In the genomic region with DNA sequence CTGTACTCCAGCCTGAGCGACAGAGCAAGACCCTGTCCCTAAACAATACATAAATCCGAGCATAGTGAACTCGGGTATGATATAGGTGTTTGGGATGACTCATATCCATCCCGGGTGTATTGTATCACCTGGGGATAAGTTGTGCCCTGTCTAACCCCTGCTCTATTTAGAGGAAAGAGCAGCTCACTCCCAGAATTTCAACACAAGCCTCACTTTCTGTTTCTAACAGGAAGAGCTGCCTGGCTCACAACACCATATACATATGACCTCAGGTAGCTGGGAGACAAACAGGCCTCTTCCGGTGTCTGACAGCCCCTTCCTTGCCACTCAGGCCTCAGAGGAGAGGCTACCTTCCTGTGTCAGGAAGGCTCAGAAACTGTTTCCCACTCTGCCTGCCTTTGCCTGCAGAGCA, we compare ENCODE assay signal across 8 cellular contexts. TPM values are rescaled to one million over a fixed set of nuclear protein-coding genes. Genes with fewer than 3 reads are reported as not detected.
DNase-seq lines count a peak whose midpoint lies in the region; ATAC-seq and TF ChIP-seq lines count a peak whose summit lies in the region.

No MANE protein-coding gene starts in this region.

- H3K36me3 ChIP-seq in heart right ventricle (peaks cover 0 to 11% (median 0%) of the 10 kb centered on the region in 9 donors), MM.1S (replicated peaks; ENCODE audit: insufficient read depth, low read length) (no peaks in the 10 kb centered on the region), mesenchymal stem cell (ENCODE audit: control insufficient read depth in 1 of 2, insufficient read depth in 2 of 2, low read depth in 1 of 2, low read length in 2 of 2) (peaks cover 10 to 16% of the 10 kb centered on the region in 2 experiments)

- H3K4me2 ChIP-seq in MM.1S (ENCODE audit: low read depth, low read length) (peak overlapping the region; percentile 78), mesenchymal stem cell (ENCODE audit: low read length, poor library complexity, severe bottlenecking) (no peak overlapping the region)

- no peaks in the 10 kb centered on the region for H3K9me2 ChIP-seq in MM.1S (replicated peaks; ENCODE audit: insufficient read depth, low read length)

- H3K4me1 Mint-ChIP-seq in activated naive CD8-positive, alpha-beta T cell treated with anti-CD3 and anti-CD28 coated beads, Interleukin-2, amount 50 U/mL, for 24 hours, result peaks cover 20% of the 10 kb centered on the region

- H2BK5ac ChIP-seq in mesenchymal stem cell (ENCODE audit: low read depth, low read length, poor library complexity, severe bottlenecking), result no peak overlapping the region

- peak overlapping the region; percentile 81 for H2AK5ac ChIP-seq in mesenchymal stem cell (ENCODE audit: low read length, severe bottlenecking)

- H2BK15ac ChIP-seq in mesenchymal stem cell (ENCODE audit: low read depth, poor library complexity, severe bottlenecking), result peak overlapping the region; percentile 6

- H3K27me3 Mint-ChIP-seq in activated naive CD8-positive, alpha-beta T cell treated with anti-CD3 and anti-CD28 coated beads, Interleukin-2, amount 50 U/mL, for 24 hours, result no peaks in the 10 kb centered on the region

- H3K27ac Mint-ChIP-seq in activated naive CD8-positive, alpha-beta T cell treated with anti-CD3 and anti-CD28 coated beads, Interleukin-2, amount 50 U/mL, for 24 hours, result peak overlapping the region; percentile 78

- H3K9ac ChIP-seq in MM.1S (ENCODE audit: low read length) (peak overlapping the region; percentile 40), mesenchymal stem cell (ENCODE audit: low read length) (peak overlapping the region; percentile 68)

- H2BK12ac ChIP-seq in mesenchymal stem cell (ENCODE audit: low read length in 2 of 2), result no peak overlapping the region

- H3K36me3 Mint-ChIP-seq in activated naive CD8-positive, alpha-beta T cell treated with anti-CD3 and anti-CD28 coated beads, Interleukin-2, amount 50 U/mL, for 24 hours (ENCODE audit: low read depth), result peaks cover 9% of the 10 kb centered on the region

- TF ChIP-seq CTCF in heart right ventricle (IDR thresholded peaks at IDR 0.05) (no peak), MM.1S (IDR thresholded peaks at IDR 0.05; ENCODE audit: low read length) (no peak)

- no peaks in the 10 kb centered on the region for H4K20me1 ChIP-seq in MM.1S (ENCODE audit: insufficient read depth, low read length)

- peak overlapping the region; percentile 29 for H4K8ac ChIP-seq in mesenchymal stem cell (ENCODE audit: low read length)

- H3K27me3 ChIP-seq in heart right ventricle (no peaks in the 10 kb centered on the region), MM.1S (replicated peaks; ENCODE audit: insufficient read depth, low read length) (no peaks in the 10 kb centered on the region), mesenchymal stem cell (ENCODE audit: control insufficient read depth in 1 of 2, insufficient read depth in 1 of 2, low read length in 2 of 2) (no peaks in the 10 kb centered on the region)

- DNase-seq in heart right ventricle (peak in 1 of 2 donors; percentile 30), Right ventricle myocardium inferior (ENCODE audit: missing footprints) (no peak), MM.1S (peak; percentile 83), mesenchymal stem cell (peak; percentile 63), RKO (ENCODE audit: low spot score) (no peak)
- peak; percentile 34 for DNase-seq in activated naive CD8-positive, alpha-beta T cell treated with anti-CD3 and anti-CD28 coated beads, Interleukin-2, amount 50 U/mL, for 24 hours
- DNase-seq in effector CD8-positive, alpha-beta T cell (lab: John Stamatoyannopoulos, UW), result no peak

- H4K91ac ChIP-seq in mesenchymal stem cell (ENCODE audit: low read length), result peak overlapping the region; percentile 30

- 57% methylated on average over 5 of the region's 5 CpGs for WGBS in heart right ventricle, 2 donors
- 49% methylated on average over 2 of the region's 5 CpGs for WGBS in mesenchymal stem cell

- peak overlapping the region; percentile 40 for H2AFZ ChIP-seq in MM.1S (ENCODE audit: low read length)
- no peak overlapping the region for H2AFZ ChIP-seq in mesenchymal stem cell (ENCODE audit: low read depth, low read length)

- H3K4me1 ChIP-seq in heart right ventricle (peaks cover 0 to 44% (median 32%) of the 10 kb centered on the region in 9 donors), MM.1S (ENCODE audit: low read length) (peaks cover 13% of the 10 kb centered on the region), mesenchymal stem cell (ENCODE audit: control insufficient read depth, insufficient read depth, low read depth, low read length) (peaks cover 30% of the 10 kb centered on the region)

- no peak overlapping the region for H3K23ac ChIP-seq in mesenchymal stem cell (ENCODE audit: low read length in 2 of 2)

- H3K4me3 Mint-ChIP-seq in activated naive CD8-positive, alpha-beta T cell treated with anti-CD3 and anti-CD28 coated beads, Interleukin-2, amount 50 U/mL, for 24 hours, result no peak overlapping the region

- H3K79me1 ChIP-seq in mesenchymal stem cell (replicated peaks; ENCODE audit: low read length, poor library complexity, severe bottlenecking), result peaks cover 2% of the 10 kb centered on the region

- H2BK120ac ChIP-seq in mesenchymal stem cell (ENCODE audit: low read depth, low read length), result no peak overlapping the region

- H3K4ac ChIP-seq in mesenchymal stem cell (ENCODE audit: low read depth in 1 of 2, low read length in 2 of 2), result no peak overlapping the region

- no peak overlapping the region for H3K4me3 ChIP-seq in heart right ventricle
- peak overlapping the region; percentile 43; the same call in 1 of the 2 replicates for H3K4me3 ChIP-seq in MM.1S (ENCODE audit: low read length)
- peak overlapping the region in 1 of 2 experiments; percentile 21 for H3K4me3 ChIP-seq in mesenchymal stem cell (ENCODE audit: insufficient read depth in 1 of 2, low read depth in 1 of 2, low read length in 2 of 2)

- no peaks in the 10 kb centered on the region for H3K79me2 ChIP-seq in MM.1S (ENCODE audit: low read length)

- H3K27ac ChIP-seq in heart right ventricle, result peak overlapping the region in 9 of 10 donors; percentile 17 to 85 (median 54)
- peak overlapping the region; percentile 81 for H3K27ac ChIP-seq in MM.1S (ENCODE audit: low read length)
- peak overlapping the region; percentile 14 for H3K27ac ChIP-seq in mesenchymal stem cell (ENCODE audit: low read length, poor library complexity, severe bottlenecking)

- peak in 7 of 8 donors; percentile 21 to 72 (median 63) for ATAC-seq in heart right ventricle
- no peak for ATAC-seq in Right ventricle myocardium inferior
- ATAC-seq in activated naive CD8-positive, alpha-beta T cell treated with anti-CD3 and anti-CD28 coated beads, Interleukin-2, amount 50 U/mL, for 24 hours, result peak; percentile 85
- no peak for ATAC-seq in HG02884 (IDR thresholded peaks at IDR 0.05; ENCODE audit: unreplicated experiment)

- H3K9me3 ChIP-seq in heart right ventricle, result no peaks in the 10 kb centered on the region
- H3K9me3 ChIP-seq in MM.1S (replicated peaks; ENCODE audit: insufficient read depth, low read length), result no peaks in the 10 kb centered on the region
- H3K9me3 ChIP-seq in mesenchymal stem cell (ENCODE audit: control insufficient read depth, low read length), result no peaks in the 10 kb centered on the region

- H3K9me3 Mint-ChIP-seq in activated naive CD8-positive, alpha-beta T cell treated with anti-CD3 and anti-CD28 coated beads, Interleukin-2, amount 50 U/mL, for 24 hours, result no peaks in the 10 kb centered on the region

- peaks cover 14% of the 10 kb centered on the region for H3F3A ChIP-seq in MM.1S (ENCODE audit: insufficient read depth, low read length)

- H3K18ac ChIP-seq in mesenchymal stem cell (ENCODE audit: low read depth in 1 of 2, low read length in 2 of 2), result peak overlapping the region; percentile 2 to 61

- intact Hi-C loops in heart right ventricle (cut with DNase I) (no loop called here), Right ventricle myocardium inferior (cut with DNase I) (no loop called here)

- no peak overlapping the region for H3K14ac ChIP-seq in mesenchymal stem cell (ENCODE audit: low read length in 2 of 2)

RNA-seq across cellular contexts. Expression of a gene that starts 9.9 kb away (rescaled TPM):
- total RNA-seq in heart right ventricle (10 to 100 TPM; 13.0 to 26.9 (median 16.5) TPM), Right ventricle myocardium inferior (19.4 TPM)
- 10 to 100 TPM in 1 of 2 donors, 1 to 10 TPM in 1; 9.3 to 10.3 TPM for polyA plus RNA-seq in heart right ventricle
- polyA plus RNA-seq in mesenchymal stem cell (2013, experiment 1 of 2), result 19.9 TPM
- polyA plus RNA-seq in mesenchymal stem cell (2013, experiment 2 of 2), result 19.0 TPM

RNA-seq across cellular contexts. Expression of a gene that starts 47.0 kb away (rescaled TPM):
- 100 to 1,000 TPM; 304 to 489 (median 445) TPM for total RNA-seq in heart right ventricle
- polyA plus RNA-seq in heart right ventricle, result 100 to 1,000 TPM; 135 to 250 TPM
- 385 TPM for total RNA-seq in Right ventricle myocardium inferior
- 453 TPM for polyA plus RNA-seq in mesenchymal stem cell (2013, experiment 1 of 2)
- polyA plus RNA-seq in mesenchymal stem cell (2013, experiment 2 of 2), result 471 TPM

RNA-seq across cellular contexts. Expression of a gene that starts 52.1 kb away (rescaled TPM):
- 10 to 100 TPM; 11.2 to 21.5 (median 14.4) TPM for total RNA-seq in heart right ventricle
- polyA plus RNA-seq in heart right ventricle, result 10 to 100 TPM; 17.4 to 19.4 TPM
- total RNA-seq in Right ventricle myocardium inferior, result 16.0 TPM
- polyA plus RNA-seq in mesenchymal stem cell (2013, experiment 1 of 2), result 16.7 TPM
- 15.9 TPM for polyA plus RNA-seq in mesenchymal stem cell (2013, experiment 2 of 2)

RNA-seq across cellular contexts. Expression of a gene that starts 57.2 kb away (rescaled TPM):
- total RNA-seq in heart right ventricle (1 to 10 TPM in 2 of 10 donors, under 1 TPM in 8; 0.17 to 1.1 (median 0.55) TPM), Right ventricle myocardium inferior (0.68 TPM)
- polyA plus RNA-seq in heart right ventricle, result under 1 TPM; 0.22 to 0.25 TPM
- polyA plus RNA-seq in mesenchymal stem cell (2013, experiment 1 of 2), result 0.17 TPM
- polyA plus RNA-seq in mesenchymal stem cell (2013, experiment 2 of 2), result 0.27 TPM

RNA-seq across cellular contexts. Expression of a gene that starts 57.3 kb away (rescaled TPM):
- 10 to 100 TPM; 62.4 to 95.7 (median 76.6) TPM for total RNA-seq in heart right ventricle
- 100 to 1,000 TPM; 150 to 200 TPM for polyA plus RNA-seq in heart right ventricle
- 88.8 TPM for total RNA-seq in Right ventricle myocardium inferior
- polyA plus RNA-seq in mesenchymal stem cell (2013, experiment 1 of 2), result 88.8 TPM
- 95.4 TPM for polyA plus RNA-seq in mesenchymal stem cell (2013, experiment 2 of 2)

Comparison
In these comparisons a context has a peak if more than half of its experiments do, and no peak if none do; other contexts are left out.
1. ATAC-seq: peak in heart right ventricle (7 of 8) and activated naive CD8-positive, alpha-beta T cell treated with anti-CD3 and anti-CD28 coated beads, Interleukin-2, amount 50 U/mL, for 24 hours (single experiment); none in Right ventricle myocardium inferior (single experiment) and HG02884 (single experiment).
2. DNase-seq: peak in MM.1S (single experiment), activated naive CD8-positive, alpha-beta T cell treated with anti-CD3 and anti-CD28 coated beads, Interleukin-2, amount 50 U/mL, for 24 hours (single experiment) and mesenchymal stem cell (single experiment); none in Right ventricle myocardium inferior (single experiment), RKO (single experiment) and effector CD8-positive, alpha-beta T cell (single experiment).
3. H3K27ac ChIP-seq: peak in every context shown above with its lines; median percentile 81 in MM.1S; 54 in heart right ventricle; 14 in mesenchymal stem cell.